5 cellular contexts compared by ENCODE assay signal in the genomic region with DNA sequence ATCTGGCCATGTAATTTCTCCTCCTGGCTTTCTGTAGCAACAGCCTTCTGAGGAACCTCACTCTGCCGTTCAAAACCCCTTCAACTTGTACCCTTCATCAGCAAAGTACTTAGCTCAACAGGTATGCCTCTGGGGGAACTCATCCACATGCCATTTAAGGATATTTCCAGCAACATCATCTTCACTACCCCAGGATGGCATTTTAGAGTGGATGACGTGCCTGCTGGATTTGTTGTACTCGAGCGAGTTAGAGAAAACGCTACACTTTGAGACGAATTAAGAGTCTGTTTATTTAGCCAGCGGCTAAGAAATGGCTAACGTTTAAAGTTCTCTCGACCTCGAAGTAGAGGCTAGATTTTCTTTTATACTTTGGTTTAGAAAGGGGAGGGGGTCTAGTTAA.
DNase-seq lines count a peak whose midpoint lies in the region; ATAC-seq and TF ChIP-seq lines count a peak whose summit lies in the region.
"Not testable (repeated sequence)": the region's sequence is repeated elsewhere in the genome, so short reads cannot be mapped to it uniquely, and the experiment has no call there.

No MANE protein-coding gene starts in this region.

- H3K36me3 Mint-ChIP-seq in T-helper 17 cell (ENCODE audit: low read depth); progenitor cell of endocrine pancreas (ENCODE audit: insufficient read depth): not testable (repeated sequence)

- H3K4me1 Mint-ChIP-seq in T-helper 17 cell: peaks cover 47% of the 10 kb centered on the region
- H3K4me1 Mint-ChIP-seq in progenitor cell of endocrine pancreas (ENCODE audit: low read depth): peaks cover 35% of the 10 kb centered on the region

- not testable (repeated sequence) for H3K36me3 ChIP-seq in KMS-11 (ENCODE audit: insufficient read depth); hepatocyte (replicated peaks; ENCODE audit: insufficient read depth, low read depth)

- H3K27ac Mint-ChIP-seq in T-helper 17 cell (peak overlapping the region; percentile 99), progenitor cell of endocrine pancreas (peak overlapping the region; percentile 73)

- not testable (repeated sequence) for ATAC-seq in T-helper 17 cell

- H3K4me3 Mint-ChIP-seq in T-helper 17 cell; progenitor cell of endocrine pancreas (ENCODE audit: low read depth): not testable (repeated sequence)

- WGBS in hepatocyte (ENCODE audit: low lambda C conversion rate, missing lambda C conversion rate): 25% methylated on average over 10 of the region's 10 CpGs

- not testable (repeated sequence) for H3K27me3 ChIP-seq in KMS-11 (ENCODE audit: insufficient read depth, low read depth); hepatocyte

- H4K20me1 ChIP-seq in KMS-11 (ENCODE audit: insufficient read depth); hepatocyte (ENCODE audit: insufficient read depth, poor library complexity, severe bottlenecking): not testable (repeated sequence)

- peaks cover 71% of the 10 kb centered on the region for H3K4me1 ChIP-seq in KMS-11 (ENCODE audit: low read depth, poor library complexity, severe bottlenecking)
- H3K4me1 ChIP-seq in hepatocyte (ENCODE audit: insufficient read depth): not testable (repeated sequence)

- not testable (repeated sequence) for H3K9me3 ChIP-seq in T-helper 17 cell (ENCODE audit: control insufficient read depth, low read length, poor library complexity, severe bottlenecking); hepatocyte (ENCODE audit: low read depth)

- not testable (repeated sequence) for H3K9me3 Mint-ChIP-seq in progenitor cell of endocrine pancreas (ENCODE audit: low read depth)

- TF ChIP-seq CTCF in KMS-11 (conservative IDR thresholded peaks at IDR 0.05; ENCODE audit: low read depth, low read length); hepatocyte (IDR thresholded peaks at IDR 0.05; ENCODE audit: poor library complexity); progenitor cell of endocrine pancreas (IDR thresholded peaks at IDR 0.05; ENCODE audit: unreplicated experiment): not testable (repeated sequence)

- H3K9ac ChIP-seq in KMS-11: not testable (repeated sequence)

- not testable (repeated sequence) for H3K79me2 ChIP-seq in KMS-11 (ENCODE audit: insufficient read depth, low read depth); hepatocyte

- H3K4me3 ChIP-seq in KMS-11 (IDR thresholded peaks at IDR 0.05; ENCODE audit: insufficient read depth, low read depth, low read length); hepatocyte: not testable (repeated sequence)

- not testable (repeated sequence) for H3K27me3 Mint-ChIP-seq in T-helper 17 cell, progenitor cell of endocrine pancreas

- peak; percentile 71 for DNase-seq in DMS79 (lab: John Stamatoyannopoulos, UW)
- DNase-seq in T-helper 17 cell; hepatocyte (ENCODE audit: low spot score); progenitor cell of endocrine pancreas (ENCODE audit: low spot score, unreplicated experiment): not testable (repeated sequence)

- H2AFZ ChIP-seq in KMS-11 (ENCODE audit: low read depth); hepatocyte: not testable (repeated sequence)

- not testable (repeated sequence) for H3K9me2 ChIP-seq in hepatocyte (replicated peaks; ENCODE audit: insufficient read depth)

- H3K4me2 ChIP-seq in KMS-11 (peak overlapping the region; percentile 0; the same call in 1 of the 2 replicates), hepatocyte (peak overlapping the region; percentile 65)

- not testable (repeated sequence) for H3K27ac ChIP-seq in KMS-11
- peak overlapping the region; percentile 70 for H3K27ac ChIP-seq in hepatocyte
